ENCODE assay signal across 19 cellular contexts in the genomic region with DNA sequence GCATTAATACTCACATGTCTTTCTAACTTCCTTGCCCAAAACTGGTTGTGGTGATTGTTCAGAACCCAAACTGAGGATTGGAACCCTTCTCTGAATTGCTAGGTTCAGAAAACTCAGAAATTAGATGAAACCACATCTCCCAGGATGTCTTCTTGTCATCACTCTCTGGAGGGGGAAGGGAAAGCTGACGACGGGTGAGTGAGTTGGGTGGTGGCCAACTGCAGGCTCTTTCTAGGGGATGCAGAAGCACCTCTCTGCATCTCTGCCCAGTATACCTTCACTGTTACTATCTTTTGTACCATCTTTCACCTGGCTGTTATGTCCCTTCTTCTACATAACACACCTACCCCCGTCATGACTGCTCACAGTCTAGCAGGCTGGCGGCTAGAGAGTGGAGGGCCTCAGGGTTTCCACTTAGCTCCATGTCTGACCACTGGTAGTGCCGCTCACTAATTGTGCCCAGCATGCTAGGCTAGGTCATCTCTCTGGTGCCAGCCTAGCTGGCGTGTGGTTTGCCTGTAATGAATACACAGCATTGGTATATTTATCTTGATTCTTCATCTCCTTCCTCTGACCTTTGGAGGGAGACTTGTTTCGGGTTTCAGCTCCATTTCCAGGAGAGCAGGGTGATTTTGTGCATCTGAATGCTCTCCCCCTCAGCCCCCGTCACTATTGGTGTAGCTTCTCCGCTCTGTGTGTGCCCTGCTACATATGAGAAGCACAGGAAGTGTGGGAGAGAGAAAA. TPM values are rescaled to one million over a fixed set of nuclear protein-coding genes. Genes with fewer than 3 reads are reported as not detected.
A peak's percentile ranks its signal among the peaks of the same experiment; 100 is the strongest.
DNase-seq lines count a peak whose midpoint lies in the region; ATAC-seq and TF ChIP-seq lines count a peak whose summit lies in the region.
"Had no signal": no experiment of that assay in that cellular context is flagged by ENCODE, and none has a peak within 500 bp of the region (broad histone marks: within the 10 kb centered on the region; RNA-seq: fewer than 3 reads in every experiment).

No MANE protein-coding gene starts in this region.

- H3K9me3 Mint-ChIP-seq in activated naive CD4-positive, alpha-beta T cell treated with anti-CD3 and anti-CD28 coated beads, Interleukin-2, amount 10 ng/mL, durations not matched to agents 7 days and 5 days = peaks cover 8% of the 10 kb centered on the region
- peaks cover 11% of the 10 kb centered on the region for H3K9me3 Mint-ChIP-seq in WTC11
- no peaks in the 10 kb centered on the region for H3K9me3 Mint-ChIP-seq in endothelial cell (ENCODE audit: unreplicated experiment)
- H3K9me3 Mint-ChIP-seq in naive thymus-derived CD4-positive, alpha-beta T cell = peaks cover 0 to 4% (median 0%) of the 10 kb centered on the region in 11 donors

- no peaks in the 10 kb centered on the region for H3K9me3 ChIP-seq in naive thymus-derived CD4-positive, alpha-beta T cell (ENCODE audit: control insufficient read depth in 2 of 3, low read length in 3 of 3)
- H3K9me3 ChIP-seq: gastrocnemius medialis, thyroid gland had no signal

- intact Hi-C loops in naive thymus-derived CD4-positive, alpha-beta T cell (cut with micrococcal nuclease) = loop anchor here in 1 of 2 donors (10.0 kb wide), 1 partner anchor 373 kb away; the partner anchor contains the start of gene HSPA8

- peaks cover 48% of the 10 kb centered on the region for H3K36me3 Mint-ChIP-seq in activated naive CD4-positive, alpha-beta T cell treated with anti-CD3 and anti-CD28 coated beads, Interleukin-2, amount 10 ng/mL, durations not matched to agents 7 days and 5 days
- H3K36me3 Mint-ChIP-seq in WTC11 (peaks cover 37% of the 10 kb centered on the region), endothelial cell (ENCODE audit: low read depth, unreplicated experiment) (peaks cover 23% of the 10 kb centered on the region)
- peaks cover 0 to 64% (median 6%) of the 10 kb centered on the region in 5 donors for H3K36me3 Mint-ChIP-seq in naive thymus-derived CD4-positive, alpha-beta T cell
- H3K36me3 Mint-ChIP-seq: memory B cell; stimulated activated naive B cell treated with anti-CD40 and anti-IgM and Interleukin-4, amounts not matched to agents 10 μg/mL and 1 μg/mL and 100 μg/mL, for 72 hours had no signal

- no peak for DNase-seq in activated naive CD4-positive, alpha-beta T cell treated with anti-CD3 and anti-CD28 coated beads, Interleukin-2, amount 10 ng/mL, durations not matched to agents 7 days and 5 days
- DNase-seq in activated naive CD4-positive, alpha-beta T cell (lab: John Stamatoyannopoulos, UW) = no peak
- no peak for DNase-seq in WTC11 (ENCODE audit: low spot score)
- DNase-seq in endothelial cell (ENCODE audit: low spot score) = no peak
- no peak for DNase-seq in naive thymus-derived CD4-positive, alpha-beta T cell
- DNase-seq in DMS114 treated with DMSO at 0.1 percent for 48 hours (lab: John Stamatoyannopoulos, UW; ENCODE audit: unreplicated experiment) = no peak
- DNase-seq: activated CD4-positive, alpha-beta T cell treated with anti-CD3 and anti-CD28 coated beads for 4 hours; anterior cingulate cortex; central memory CD4-positive, alpha-beta T cell; gastrocnemius medialis; NCI-H1417; NCI-H526; stimulated activated naive B cell treated with anti-CD40 and anti-IgM and Interleukin-4, amounts not matched to agents 10 μg/mL and 1 μg/mL and 100 μg/mL, for 72 hours; SW 1271 had no signal

- H3K4me3 ChIP-seq in naive thymus-derived CD4-positive, alpha-beta T cell (ENCODE audit: low read length) = no peak overlapping the region
- H3K4me3 ChIP-seq: gastrocnemius medialis, thyroid gland had no signal

- no peaks in the 10 kb centered on the region for H3K36me3 ChIP-seq in naive thymus-derived CD4-positive, alpha-beta T cell (ENCODE audit: control insufficient read depth in 2 of 3, insufficient read depth in 3 of 3, low read length in 3 of 3)
- H3K36me3 ChIP-seq: gastrocnemius medialis, thyroid gland had no signal

- ATAC-seq in WTC11 (peak; percentile 7; the same call in 1 of the 2 replicates), GM19023 (IDR thresholded peaks at IDR 0.05; ENCODE audit: unreplicated experiment) (no peak), GM21528 (IDR thresholded peaks at IDR 0.05; ENCODE audit: low FRiP score, unreplicated experiment) (no peak)
- no peak for ATAC-seq in naive thymus-derived CD4-positive, alpha-beta T cell
- ATAC-seq: gastrocnemius medialis; stimulated activated naive B cell treated with anti-CD40 and anti-IgM and Interleukin-4, amounts not matched to agents 10 μg/mL and 1 μg/mL and 100 μg/mL, for 72 hours had no signal

- no peak for TF ChIP-seq CTCF in WTC11 (IDR thresholded peaks at IDR 0.05)
- TF ChIP-seq CTCF in endothelial cell (IDR thresholded peaks at IDR 0.05; ENCODE audit: unreplicated experiment) = no peak

- peaks cover 87% of the 10 kb centered on the region for H3K4me1 Mint-ChIP-seq in activated naive CD4-positive, alpha-beta T cell treated with anti-CD3 and anti-CD28 coated beads, Interleukin-2, amount 10 ng/mL, durations not matched to agents 7 days and 5 days
- H3K4me1 Mint-ChIP-seq in WTC11 (peaks cover 51% of the 10 kb centered on the region), endothelial cell (ENCODE audit: unreplicated experiment) (peaks cover 29% of the 10 kb centered on the region)
- peaks cover 4 to 87% (median 18%) of the 10 kb centered on the region in 7 donors for H3K4me1 Mint-ChIP-seq in naive thymus-derived CD4-positive, alpha-beta T cell
- H3K4me1 Mint-ChIP-seq: memory B cell; stimulated activated naive B cell treated with anti-CD40 and anti-IgM and Interleukin-4, amounts not matched to agents 10 μg/mL and 1 μg/mL and 100 μg/mL, for 72 hours had no signal

- no peaks in the 10 kb centered on the region for H3K27me3 ChIP-seq in naive thymus-derived CD4-positive, alpha-beta T cell (ENCODE audit: control insufficient read depth in 2 of 2, insufficient read depth in 2 of 2, low read length in 2 of 2)
- H3K27me3 ChIP-seq: gastrocnemius medialis, thyroid gland had no signal

- H3K4me3 Mint-ChIP-seq in activated naive CD4-positive, alpha-beta T cell treated with anti-CD3 and anti-CD28 coated beads, Interleukin-2, amount 10 ng/mL, durations not matched to agents 7 days and 5 days = no peak overlapping the region
- H3K4me3 Mint-ChIP-seq in WTC11 = no peak overlapping the region
- peak overlapping the region; percentile 29 for H3K4me3 Mint-ChIP-seq in endothelial cell (ENCODE audit: unreplicated experiment)
- peak overlapping the region in 1 of 10 donors; percentile 73 for H3K4me3 Mint-ChIP-seq in naive thymus-derived CD4-positive, alpha-beta T cell
- H3K4me3 Mint-ChIP-seq: CD14-positive monocyte; memory B cell; stimulated activated naive B cell treated with anti-CD40 and anti-IgM and Interleukin-4, amounts not matched to agents 10 μg/mL and 1 μg/mL and 100 μg/mL, for 72 hours had no signal

- H3K27me3 Mint-ChIP-seq in activated naive CD4-positive, alpha-beta T cell treated with anti-CD3 and anti-CD28 coated beads, Interleukin-2, amount 10 ng/mL, durations not matched to agents 7 days and 5 days = no peaks in the 10 kb centered on the region
- peaks cover 3% of the 10 kb centered on the region; the same call in 1 of the 2 replicates for H3K27me3 Mint-ChIP-seq in WTC11 (ENCODE audit: low read depth)
- H3K27me3 Mint-ChIP-seq in endothelial cell (ENCODE audit: unreplicated experiment) = peaks cover 7% of the 10 kb centered on the region
- no peaks in the 10 kb centered on the region for H3K27me3 Mint-ChIP-seq in naive thymus-derived CD4-positive, alpha-beta T cell

- H3K4me1 ChIP-seq in naive thymus-derived CD4-positive, alpha-beta T cell (ENCODE audit: control insufficient read depth in 2 of 2, insufficient read depth in 2 of 2, low read length in 2 of 2) = no peaks in the 10 kb centered on the region
- H3K4me1 ChIP-seq: gastrocnemius medialis had no signal

- H3K27ac ChIP-seq in naive thymus-derived CD4-positive, alpha-beta T cell (ENCODE audit: low read depth, low read length) = no peak overlapping the region
- H3K27ac ChIP-seq: gastrocnemius medialis, thyroid gland had no signal

- CTCF ChIA-PET in activated naive CD4-positive, alpha-beta T cell treated with anti-CD3 and anti-CD28 coated beads, Interleukin-2, amount 10 ng/mL, durations not matched to agents 7 days and 5 days (lab: Charles Lee) = interaction anchor here (1.1 to 4.6 kb wide), 8 partner anchors 11 to 143 kb away, joined by 3 to 27 read pairs (median 4); no protein-coding TSS in a partner anchor
- CTCF ChIA-PET in WTC11 (lab: Charles Lee) = interaction anchor here (0.9 to 2.9 kb wide), 6 partner anchors 10 to 176 kb away, joined by 3 to 18 read pairs (median 3); no protein-coding TSS in a partner anchor
- CTCF ChIA-PET in naive thymus-derived CD4-positive, alpha-beta T cell (lab: Charles Lee) = interaction anchor here (4.5 kb wide), 1 partner anchor 30 kb away, joined by 20 read pairs; no protein-coding TSS in a partner anchor

- H3K27ac Mint-ChIP-seq in activated naive CD4-positive, alpha-beta T cell treated with anti-CD3 and anti-CD28 coated beads, Interleukin-2, amount 10 ng/mL, durations not matched to agents 7 days and 5 days = peak overlapping the region; percentile 74
- H3K27ac Mint-ChIP-seq in WTC11 (peak overlapping the region; percentile 51), endothelial cell (ENCODE audit: unreplicated experiment) (no peak overlapping the region)
- H3K27ac Mint-ChIP-seq in naive thymus-derived CD4-positive, alpha-beta T cell = peak overlapping the region in 1 of 9 donors; percentile 89
- H3K27ac Mint-ChIP-seq: memory B cell; stimulated activated naive B cell treated with anti-CD40 and anti-IgM and Interleukin-4, amounts not matched to agents 10 μg/mL and 1 μg/mL and 100 μg/mL, for 72 hours had no signal

- POLR2A ChIA-PET in WTC11 (lab: Charles Lee) = no interaction called here
- POLR2A ChIA-PET in naive thymus-derived CD4-positive, alpha-beta T cell (lab: Charles Lee) = no interaction called here

TF ChIP-seq in WTC11, 78 proteins besides CTCF, POLR2A, EP300 and RAD21:
- no peak for TF ChIP-seq ZNF416 (CRISPR knock-in tag; IDR thresholded peaks at IDR 0.05)
- no peak for TF ChIP-seq ZNF121 (CRISPR knock-in tag; IDR thresholded peaks at IDR 0.05)
TF ChIP-seq in WTC11: peak in this region for 0.

RNA-seq across cellular contexts. Expression of gene GRAMD1B, which starts 7.3 kb away (rescaled TPM):
- 22.1 to 31.5 TPM (median 23.3 TPM) in 3 replicates for total RNA-seq in WTC11 (2021)
- 49.6 TPM for total RNA-seq in endothelial cell (ENCODE audit: unreplicated experiment)
- 10 to 100 TPM in 4 of 5 experiments, 1 to 10 TPM in 1; 9.7 to 88.9 (median 14.0) TPM for total RNA-seq in naive thymus-derived CD4-positive, alpha-beta T cell
- 1 to 10 TPM; 1.7 to 2.3 TPM for polyA plus RNA-seq in naive thymus-derived CD4-positive, alpha-beta T cell
